31 cellular contexts compared by ENCODE assay signal in the genomic region with DNA sequence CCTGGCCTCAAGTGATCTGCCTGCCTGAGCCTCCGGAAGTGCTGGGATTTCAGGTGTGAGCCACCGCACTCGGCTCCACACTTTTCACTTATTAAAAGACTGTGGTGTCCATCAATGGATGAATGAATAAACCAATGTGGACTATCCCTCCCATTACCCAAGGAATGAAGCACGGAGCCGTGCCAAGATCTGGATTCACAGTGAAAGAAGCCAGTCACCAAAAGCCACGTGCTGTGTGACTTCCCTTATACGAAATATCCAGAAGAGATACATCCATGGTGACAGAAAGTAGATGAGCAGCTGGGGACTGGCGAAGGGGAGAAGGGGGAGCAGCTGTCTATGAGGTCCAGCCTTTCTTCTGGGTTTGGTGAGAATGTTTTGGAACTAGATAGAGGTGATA. TPM values are rescaled to one million over a fixed set of nuclear protein-coding genes. Genes with fewer than 3 reads are reported as not detected.
"Had no signal": no experiment of that assay in that cellular context is flagged by ENCODE, and none has a peak within 500 bp of the region (broad histone marks: within the 10 kb centered on the region; RNA-seq: fewer than 3 reads in every experiment).

No MANE protein-coding gene starts in this region.

- H3K27ac Mint-ChIP-seq: activated CD8-positive, alpha-beta T cell treated with anti-CD3 and anti-CD28 coated beads for 36 hours; activated T-helper 17 cell treated with anti-CD3 and anti-CD28 coated beads, Interleukin-2, amount 50 U/mL, for 72 hours; effector memory CD8-positive, alpha-beta T cell; mesothelial cell of epicardium; WTC11 had no signal

- H3K4me3 Mint-ChIP-seq: activated CD8-positive, alpha-beta T cell treated with anti-CD3 and anti-CD28 coated beads for 36 hours; activated T-cell treated with anti-CD3 and anti-CD28 coated beads, Interleukin-2, amount 50 U/mL, for 4 hours; activated T-helper 17 cell treated with anti-CD3 and anti-CD28 coated beads, Interleukin-2, amount 50 U/mL, for 72 hours; central memory CD8-positive, alpha-beta T cell; effector memory CD8-positive, alpha-beta T cell; mesothelial cell of epicardium; neural crest cell; WTC11 had no signal

- H3K9ac ChIP-seq: parathyroid adenoma had no signal

- DNase-seq: activated CD4-positive, alpha-beta T cell treated with anti-CD3 and anti-CD28 coated beads, Interleukin-2, amount 50 U/mL, for 1 hour; activated CD8-positive, alpha-beta T cell treated with anti-CD3 and anti-CD28 coated beads for 36 hours; activated gamma-delta T cell treated with Interleukin-2 at 50 U/mL for 16 hours; activated naive CD4-positive, alpha-beta T cell treated with anti-CD3 and anti-CD28 coated beads, Interleukin-2, amount 50 U/mL, for 16 hours; activated T-cell treated with anti-CD3 and anti-CD28 coated beads, Interleukin-2, amount 50 U/mL, for 4 hours; amniotic stem cell; colonic mucosa; effector memory CD8-positive, alpha-beta T cell; foreskin fibroblast; heart right ventricle; left cardiac atrium; left ventricle myocardium superior; naive B cell; right cardiac atrium; stimulated activated CD4-positive, alpha-beta T cell treated with anti-CD3 and anti-CD28 coated beads, Interleukin-12 subunit alpha, Interleukin-12 subunit beta, amount 100 ng/mL, for 4 hours; stimulated activated CD4-positive, alpha-beta T cell treated with anti-CD3 and anti-CD28 coated beads, Interleukin-4, amount 100 ng/mL, for 1 hour; stimulated activated naive CD8-positive, alpha-beta T cell treated with anti-CD3 and anti-CD28 coated beads, Interleukin-15, Interleukin-2, amounts not matched to agents 100 U/mL and 50 U/mL, for 24 hours; T-helper 2 cell; thyroid gland; upper lobe of right lung had no signal

- H2AFZ ChIP-seq: parathyroid adenoma had no signal

- FAIRE-seq: endothelial cell of umbilical vein had no signal

- H3K27me3 ChIP-seq: breast epithelium, thyroid gland had no signal

- H3K9me3 ChIP-seq: breast epithelium, colonic mucosa, heart right ventricle, thyroid gland, upper lobe of right lung had no signal

- H3K4me1 Mint-ChIP-seq: activated T-helper 17 cell treated with anti-CD3 and anti-CD28 coated beads, Interleukin-2, amount 50 U/mL, for 72 hours had no signal

- H3K36me3 ChIP-seq: breast epithelium, colonic mucosa, heart right ventricle, thyroid gland, upper lobe of right lung had no signal

- H3K36me3 Mint-ChIP-seq: mesothelial cell of epicardium, naive B cell, WTC11 had no signal

- H3K27ac ChIP-seq: breast epithelium, colonic mucosa, heart right ventricle, parathyroid adenoma, thyroid gland, upper lobe of right lung had no signal

- H3K4me3 ChIP-seq: breast epithelium, colonic mucosa, heart right ventricle, thyroid gland, upper lobe of right lung had no signal

- H3K4me1 ChIP-seq: breast epithelium, colonic mucosa had no signal

- H3K9me3 Mint-ChIP-seq: activated CD8-positive, alpha-beta T cell treated with anti-CD3 and anti-CD28 coated beads for 36 hours; activated T-cell treated with anti-CD3 and anti-CD28 coated beads, Interleukin-2, amount 50 U/mL, for 4 hours; activated T-helper 17 cell treated with anti-CD3 and anti-CD28 coated beads, Interleukin-2, amount 50 U/mL, for 72 hours; central memory CD8-positive, alpha-beta T cell; effector memory CD8-positive, alpha-beta T cell; mesothelial cell of epicardium; naive B cell; neural crest cell; WTC11 had no signal

RNA-seq across cellular contexts. Expression of gene STH, which starts 48.2 kb away (rescaled TPM):
- total RNA-seq: activated CD8-positive, alpha-beta T cell treated with anti-CD3 and anti-CD28 coated beads for 36 hours; activated T-cell treated with anti-CD3 and anti-CD28 coated beads, Interleukin-2, amount 50 U/mL, for 4 hours; activated T-helper 17 cell treated with anti-CD3 and anti-CD28 coated beads, Interleukin-2, amount 50 U/mL, for 72 hours; breast epithelium; colonic mucosa; endothelial cell of umbilical vein; heart right ventricle; left cardiac atrium; left ventricle myocardium superior; lung microvascular endothelial cell; mesothelial cell of epicardium; neural crest cell; pulmonary artery endothelial cell; right cardiac atrium; thyroid gland; upper lobe of right lung; WTC11 had no signal
- polyA plus RNA-seq: endothelial cell of umbilical vein, esophagus, heart right ventricle, right cardiac atrium had no signal
